12 cellular contexts compared by ENCODE assay signal in the genomic region with DNA sequence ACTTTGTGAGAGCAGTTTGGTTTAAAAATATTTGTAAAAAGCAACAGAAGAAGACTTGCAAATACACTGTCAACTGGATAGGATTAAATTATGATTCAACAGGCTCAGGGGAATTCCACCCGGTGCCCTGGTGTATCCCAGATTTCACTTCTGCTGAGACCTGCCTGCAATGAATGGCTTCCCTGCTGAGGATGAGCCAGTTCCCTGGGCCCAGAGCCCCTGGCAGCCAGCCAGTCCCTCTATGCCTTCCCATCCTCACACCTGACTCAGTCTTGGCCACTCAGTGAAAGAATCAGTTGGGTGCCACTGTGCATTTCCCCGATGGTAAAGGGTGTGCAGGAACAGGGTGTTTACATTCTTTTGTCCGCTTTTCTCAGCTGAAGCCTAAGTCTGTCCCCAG.
A peak's percentile ranks its signal among the peaks of the same experiment; 100 is the strongest.
DNase-seq lines count a peak whose midpoint lies in the region; ATAC-seq and TF ChIP-seq lines count a peak whose summit lies in the region.
"Had no signal": no experiment of that assay in that cellular context is flagged by ENCODE, and none has a peak within 500 bp of the region (broad histone marks: within the 10 kb centered on the region; RNA-seq: fewer than 3 reads in every experiment).

No MANE protein-coding gene starts in this region.

- H3K27ac ChIP-seq in HEK293 (ENCODE audit: extremely low read depth, low read depth, low read length) (no peak overlapping the region), colonic mucosa (no peak overlapping the region)
- H3K27ac ChIP-seq: thyroid gland had no signal

- no peak overlapping the region for H3K9ac ChIP-seq in colonic mucosa (ENCODE audit: low read depth in 2 of 2, low read length in 2 of 2)

- POLR2A ChIA-PET in HEK293 (lab: Yijun Ruan, JAX): no interaction called here

- H3K4me1 ChIP-seq in HEK293 (ENCODE audit: control insufficient read depth, insufficient read depth, low read length): 0 out of 2 replicates have a peak, but pooled peaks cover 5% of the 10 kb centered on the region
- no peaks in the 10 kb centered on the region for H3K4me1 ChIP-seq in colonic mucosa
- H3K4me1 ChIP-seq: thyroid gland had no signal

- DNase-seq in NCI-H2196 (lab: John Stamatoyannopoulos, UW; ENCODE audit: unreplicated experiment): peak; percentile 68
- peak; percentile 49 for DNase-seq in astrocyte of the hippocampus (ENCODE audit: low read depth, low spot score)
- DNase-seq in myocyte (ENCODE audit: low read depth): peak; percentile 52
- DNase-seq in colonic mucosa: no peak
- no peak for DNase-seq in SIG-M5 (lab: John Stamatoyannopoulos, UW)
- DNase-seq: activated T-cell treated with anti-CD3 and anti-CD28 coated beads, Interleukin-2, amount 50 U/mL, for 72 hours; effector CD4-positive, alpha-beta T cell; NCI-H1694 had no signal

- H3K27me3 ChIP-seq in colonic mucosa: no peaks in the 10 kb centered on the region
- H3K27me3 ChIP-seq: thyroid gland had no signal

- H3K4me3 ChIP-seq in HEK293 (ENCODE audit: low read depth, low read length): no peak overlapping the region
- no peak overlapping the region for H3K4me3 ChIP-seq in colonic mucosa
- H3K4me3 ChIP-seq: thyroid gland had no signal

- ATAC-seq in GM21367 (IDR thresholded peaks at IDR 0.05; ENCODE audit: unreplicated experiment) (no peak), GM19351 (IDR thresholded peaks at IDR 0.05; ENCODE audit: unreplicated experiment) (no peak)
- ATAC-seq: activated T-cell treated with anti-CD3 and anti-CD28 coated beads, Interleukin-2, amount 50 U/mL, for 72 hours had no signal

- no peaks in the 10 kb centered on the region for H3K9me3 ChIP-seq in HEK293 (ENCODE audit: control insufficient read depth, insufficient read depth, low read depth, low read length)
- H3K9me3 ChIP-seq in colonic mucosa: no peaks in the 10 kb centered on the region
- H3K9me3 ChIP-seq: thyroid gland had no signal

- CTCF ChIA-PET in HEK293 (lab: Yijun Ruan, JAX): no interaction called here

- intact Hi-C loops in colonic mucosa (cut with DNase I): no loop called here

- TF ChIP-seq CTCF in HEK293 (tag by site-specific recombination; IDR thresholded peaks at IDR 0.05) (no peak), colonic mucosa (IDR thresholded peaks at IDR 0.05) (no peak)

- H3K36me3 ChIP-seq in HEK293 (ENCODE audit: control insufficient read depth in 2 of 2, insufficient read depth in 1 of 2, low read length in 2 of 2): no peaks in the 10 kb centered on the region
- no peaks in the 10 kb centered on the region for H3K36me3 ChIP-seq in colonic mucosa
- H3K36me3 ChIP-seq: thyroid gland had no signal

TF ChIP-seq in HEK293, 187 proteins besides CTCF, POLR2A, EP300 and RAD21 (continues in another document):
- TF ChIP-seq WT1 (tag by site-specific recombination; IDR thresholded peaks at IDR 0.05) (no peak), ZNF561 (tag by site-specific recombination; IDR thresholded peaks at IDR 0.05; ENCODE audit: borderline replicate concordance) (no peak), GLI4 (tag by site-specific recombination; IDR thresholded peaks at IDR 0.05) (no peak), ZNF629 (tag by site-specific recombination; IDR thresholded peaks at IDR 0.05) (no peak), KLF16 (tag by site-specific recombination; IDR thresholded peaks at IDR 0.05) (no peak), ZNF544 (tag by site-specific recombination; IDR thresholded peaks at IDR 0.05) (no peak), ZNF777 (tag by site-specific recombination; IDR thresholded peaks at IDR 0.05; ENCODE audit: borderline replicate concordance) (no peak), ZNF423 (tag by site-specific recombination; IDR thresholded peaks at IDR 0.05) (no peak)
- TF ChIP-seq, protein P1, sequence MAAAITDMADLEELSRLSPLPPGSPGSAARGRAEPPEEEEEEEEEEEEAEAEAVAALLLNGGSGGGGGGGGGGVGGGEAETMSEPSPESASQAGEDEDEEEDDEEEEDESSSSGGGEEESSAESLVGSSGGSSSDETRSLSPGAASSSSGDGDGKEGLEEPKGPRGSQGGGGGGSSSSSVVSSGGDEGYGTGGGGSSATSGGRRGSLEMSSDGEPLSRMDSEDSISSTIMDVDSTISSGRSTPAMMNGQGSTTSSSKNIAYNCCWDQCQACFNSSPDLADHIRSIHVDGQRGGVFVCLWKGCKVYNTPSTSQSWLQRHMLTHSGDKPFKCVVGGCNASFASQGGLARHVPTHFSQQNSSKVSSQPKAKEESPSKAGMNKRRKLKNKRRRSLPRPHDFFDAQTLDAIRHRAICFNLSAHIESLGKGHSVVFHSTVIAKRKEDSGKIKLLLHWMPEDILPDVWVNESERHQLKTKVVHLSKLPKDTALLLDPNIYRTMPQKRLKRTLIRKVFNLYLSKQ (tag by site-specific recombination; IDR thresholded peaks at IDR 0.05; ENCODE audit: borderline replicate concordance): no peak
- TF ChIP-seq, protein P2, sequence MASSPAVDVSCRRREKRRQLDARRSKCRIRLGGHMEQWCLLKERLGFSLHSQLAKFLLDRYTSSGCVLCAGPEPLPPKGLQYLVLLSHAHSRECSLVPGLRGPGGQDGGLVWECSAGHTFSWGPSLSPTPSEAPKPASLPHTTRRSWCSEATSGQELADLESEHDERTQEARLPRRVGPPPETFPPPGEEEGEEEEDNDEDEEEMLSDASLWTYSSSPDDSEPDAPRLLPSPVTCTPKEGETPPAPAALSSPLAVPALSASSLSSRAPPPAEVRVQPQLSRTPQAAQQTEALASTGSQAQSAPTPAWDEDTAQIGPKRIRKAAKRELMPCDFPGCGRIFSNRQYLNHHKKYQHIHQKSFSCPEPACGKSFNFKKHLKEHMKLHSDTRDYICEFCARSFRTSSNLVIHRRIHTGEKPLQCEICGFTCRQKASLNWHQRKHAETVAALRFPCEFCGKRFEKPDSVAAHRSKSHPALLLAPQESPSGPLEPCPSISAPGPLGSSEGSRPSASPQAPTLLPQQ (tag by site-specific recombination; IDR thresholded peaks at IDR 0.05): peak; percentile 73
- TF ChIP-seq, protein P3, sequence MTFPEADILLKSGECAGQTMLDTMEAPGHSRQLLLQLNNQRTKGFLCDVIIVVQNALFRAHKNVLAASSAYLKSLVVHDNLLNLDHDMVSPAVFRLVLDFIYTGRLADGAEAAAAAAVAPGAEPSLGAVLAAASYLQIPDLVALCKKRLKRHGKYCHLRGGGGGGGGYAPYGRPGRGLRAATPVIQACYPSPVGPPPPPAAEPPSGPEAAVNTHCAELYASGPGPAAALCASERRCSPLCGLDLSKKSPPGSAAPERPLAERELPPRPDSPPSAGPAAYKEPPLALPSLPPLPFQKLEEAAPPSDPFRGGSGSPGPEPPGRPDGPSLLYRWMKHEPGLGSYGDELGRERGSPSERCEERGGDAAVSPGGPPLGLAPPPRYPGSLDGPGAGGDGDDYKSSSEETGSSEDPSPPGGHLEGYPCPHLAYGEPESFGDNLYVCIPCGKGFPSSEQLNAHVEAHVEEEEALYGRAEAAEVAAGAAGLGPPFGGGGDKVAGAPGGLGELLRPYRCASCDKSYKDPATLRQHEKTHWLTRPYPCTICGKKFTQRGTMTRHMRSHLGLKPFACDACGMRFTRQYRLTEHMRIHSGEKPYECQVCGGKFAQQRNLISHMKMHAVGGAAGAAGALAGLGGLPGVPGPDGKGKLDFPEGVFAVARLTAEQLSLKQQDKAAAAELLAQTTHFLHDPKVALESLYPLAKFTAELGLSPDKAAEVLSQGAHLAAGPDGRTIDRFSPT (tag by site-specific recombination; IDR thresholded peaks at IDR 0.05): no peak
- TF ChIP-seq, protein P4, sequence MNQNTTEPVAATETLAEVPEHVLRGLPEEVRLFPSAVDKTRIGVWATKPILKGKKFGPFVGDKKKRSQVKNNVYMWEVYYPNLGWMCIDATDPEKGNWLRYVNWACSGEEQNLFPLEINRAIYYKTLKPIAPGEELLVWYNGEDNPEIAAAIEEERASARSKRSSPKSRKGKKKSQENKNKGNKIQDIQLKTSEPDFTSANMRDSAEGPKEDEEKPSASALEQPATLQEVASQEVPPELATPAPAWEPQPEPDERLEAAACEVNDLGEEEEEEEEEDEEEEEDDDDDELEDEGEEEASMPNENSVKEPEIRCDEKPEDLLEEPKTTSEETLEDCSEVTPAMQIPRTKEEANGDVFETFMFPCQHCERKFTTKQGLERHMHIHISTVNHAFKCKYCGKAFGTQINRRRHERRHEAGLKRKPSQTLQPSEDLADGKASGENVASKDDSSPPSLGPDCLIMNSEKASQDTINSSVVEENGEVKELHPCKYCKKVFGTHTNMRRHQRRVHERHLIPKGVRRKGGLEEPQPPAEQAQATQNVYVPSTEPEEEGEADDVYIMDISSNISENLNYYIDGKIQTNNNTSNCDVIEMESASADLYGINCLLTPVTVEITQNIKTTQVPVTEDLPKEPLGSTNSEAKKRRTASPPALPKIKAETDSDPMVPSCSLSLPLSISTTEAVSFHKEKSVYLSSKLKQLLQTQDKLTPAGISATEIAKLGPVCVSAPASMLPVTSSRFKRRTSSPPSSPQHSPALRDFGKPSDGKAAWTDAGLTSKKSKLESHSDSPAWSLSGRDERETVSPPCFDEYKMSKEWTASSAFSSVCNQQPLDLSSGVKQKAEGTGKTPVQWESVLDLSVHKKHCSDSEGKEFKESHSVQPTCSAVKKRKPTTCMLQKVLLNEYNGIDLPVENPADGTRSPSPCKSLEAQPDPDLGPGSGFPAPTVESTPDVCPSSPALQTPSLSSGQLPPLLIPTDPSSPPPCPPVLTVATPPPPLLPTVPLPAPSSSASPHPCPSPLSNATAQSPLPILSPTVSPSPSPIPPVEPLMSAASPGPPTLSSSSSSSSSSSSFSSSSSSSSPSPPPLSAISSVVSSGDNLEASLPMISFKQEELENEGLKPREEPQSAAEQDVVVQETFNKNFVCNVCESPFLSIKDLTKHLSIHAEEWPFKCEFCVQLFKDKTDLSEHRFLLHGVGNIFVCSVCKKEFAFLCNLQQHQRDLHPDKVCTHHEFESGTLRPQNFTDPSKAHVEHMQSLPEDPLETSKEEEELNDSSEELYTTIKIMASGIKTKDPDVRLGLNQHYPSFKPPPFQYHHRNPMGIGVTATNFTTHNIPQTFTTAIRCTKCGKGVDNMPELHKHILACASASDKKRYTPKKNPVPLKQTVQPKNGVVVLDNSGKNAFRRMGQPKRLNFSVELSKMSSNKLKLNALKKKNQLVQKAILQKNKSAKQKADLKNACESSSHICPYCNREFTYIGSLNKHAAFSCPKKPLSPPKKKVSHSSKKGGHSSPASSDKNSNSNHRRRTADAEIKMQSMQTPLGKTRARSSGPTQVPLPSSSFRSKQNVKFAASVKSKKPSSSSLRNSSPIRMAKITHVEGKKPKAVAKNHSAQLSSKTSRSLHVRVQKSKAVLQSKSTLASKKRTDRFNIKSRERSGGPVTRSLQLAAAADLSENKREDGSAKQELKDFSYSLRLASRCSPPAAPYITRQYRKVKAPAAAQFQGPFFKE (tag by site-specific recombination; IDR thresholded peaks at IDR 0.05; ENCODE audit: borderline replicate concordance): no peak

Comparison
In these comparisons a context has a peak if more than half of its experiments do, and no peak if none do; other contexts are left out.
1. DNase-seq: peak in NCI-H2196 (single experiment), astrocyte of the hippocampus (single experiment) and myocyte (single experiment); none in colonic mucosa (single experiment) and SIG-M5 (single experiment).